ENCODE assay signal across 9 cellular contexts in genomic region chr7:74290999-74291441, GRCh38. TPM values are rescaled to one million over a fixed set of nuclear protein-coding genes. Genes with fewer than 3 reads are reported as not detected.
DNase-seq lines count a peak whose midpoint lies in the region; ATAC-seq, FAIRE-seq and TF ChIP-seq lines count a peak whose summit lies in the region.
"Had no signal": no experiment of that assay in that cellular context is flagged by ENCODE, and none has a peak within 500 bp of the region (broad histone marks: within the 10 kb centered on the region; RNA-seq: fewer than 3 reads in every experiment).

No MANE protein-coding gene starts in this region.

- intact Hi-C loops in esophagus muscularis mucosa (cut with DNase I) = loop anchor here (5.0 kb wide), 1 partner anchor 39 kb away; the partner anchor contains the start of gene RFC2

- TF ChIP-seq EP300 in esophagus muscularis mucosa (IDR thresholded peaks at IDR 0.05) = no peak

- H3K9me3 ChIP-seq in esophagus muscularis mucosa (no peaks in the 10 kb centered on the region), skeletal muscle satellite cell (replicated peaks; ENCODE audit: low read length) (no peaks in the 10 kb centered on the region)

- H3K4me1 ChIP-seq in esophagus muscularis mucosa (peaks cover 31 to 62% (median 54%) of the 10 kb centered on the region in 4 donors), skeletal muscle satellite cell (ENCODE audit: control insufficient read depth, insufficient read depth, low read length) (peaks cover 20% of the 10 kb centered on the region)

- no peak for FAIRE-seq in GM12891 (lab: Jason Lieb, UNC)

- no peak for TF ChIP-seq CTCF in esophagus muscularis mucosa (IDR thresholded peaks at IDR 0.05)

- TF ChIP-seq POLR2A in esophagus muscularis mucosa (IDR thresholded peaks at IDR 0.05; ENCODE audit: low read depth) = no peak
- TF ChIP-seq POLR2A in GM12891 (IDR thresholded peaks at IDR 0.05; ENCODE audit: low read depth, low read length) = no peak

- H3K9ac ChIP-seq in skeletal muscle satellite cell (ENCODE audit: low read depth, low read length) = peak overlapping the region; percentile 95

- peak overlapping the region in 1 of 4 donors; percentile 84 for H3K27ac ChIP-seq in esophagus muscularis mucosa (replicated peaks in 1 of 4)

- H3K4me3 ChIP-seq in esophagus muscularis mucosa (peak overlapping the region; percentile 88 to 95 (median 93)), skeletal muscle satellite cell (ENCODE audit: low read length) (peak overlapping the region; percentile 99)

- H3K27me3 ChIP-seq in esophagus muscularis mucosa (no peaks in the 10 kb centered on the region), skeletal muscle satellite cell (ENCODE audit: control insufficient read depth, insufficient read depth, low read length) (no peaks in the 10 kb centered on the region)

- peak; percentile 53 for DNase-seq in NCI-H2171 treated with DMSO at 0.1 percent for 48 hours (lab: John Stamatoyannopoulos, UW)
- no peak for DNase-seq in NCI-H2171 (lab: John Stamatoyannopoulos, UW)
- DNase-seq in NCI-H510A treated with DMSO at 0.1 percent for 48 hours (lab: John Stamatoyannopoulos, UW) = peak; percentile 65
- no peak for DNase-seq in esophagus muscularis mucosa (ENCODE audit: extremely low spot score)
- no peak for DNase-seq in GM19238 (ENCODE audit: insufficient read length, low spot score)
- no peak for DNase-seq in GM12891 (ENCODE audit: insufficient read length, low spot score)
- DNase-seq: activated naive CD4-positive, alpha-beta T cell had no signal

- H3K4me2 ChIP-seq in skeletal muscle satellite cell (ENCODE audit: low read length) = peak overlapping the region; percentile 99

- H3K36me3 ChIP-seq in esophagus muscularis mucosa (no peaks in the 10 kb centered on the region), skeletal muscle satellite cell (ENCODE audit: insufficient read depth, low read length) (no peaks in the 10 kb centered on the region)

- no peak for ATAC-seq in GM21381 (IDR thresholded peaks at IDR 0.05; ENCODE audit: unreplicated experiment)

- WGBS in esophagus muscularis mucosa = 64% methylated on average over 10 of the region's 10 CpGs

TF ChIP-seq in GM12891, 5 proteins besides CTCF, POLR2A, EP300 and RAD21:
- TF ChIP-seq TAF1 (IDR thresholded peaks at IDR 0.05; ENCODE audit: low read depth, low read length) = no peak
- TF ChIP-seq SPI1 (IDR thresholded peaks at IDR 0.05; ENCODE audit: low read depth, low read length) = no peak
- no peak for TF ChIP-seq PAX5 (IDR thresholded peaks at IDR 0.05; ENCODE audit: insufficient read depth, low read length, severe bottlenecking)
- TF ChIP-seq POLR2AphosphoS5 (IDR thresholded peaks at IDR 0.05; ENCODE audit: low read depth, low read length) = no peak
- TF ChIP-seq POU2F2 (IDR thresholded peaks at IDR 0.05; ENCODE audit: low read depth, low read length) = no peak

RNA-seq across cellular contexts. Expression of gene CLIP2, which starts 1.8 kb away (rescaled TPM):
- 10 to 100 TPM; 25.5 to 44.3 (median 37.1) TPM for total RNA-seq in esophagus muscularis mucosa
- total RNA-seq in skeletal muscle satellite cell (2012; rRNA removed) = 34.7 and 45.9 TPM in 2 replicates
- polyA plus RNA-seq in GM12891 (2012; ENCODE audit: low read depth, missing spikeins) = 28.8 TPM

RNA-seq across cellular contexts. Expression of gene RFC2, which starts 36.8 kb away (rescaled TPM):
- total RNA-seq in esophagus muscularis mucosa = 10 to 100 TPM in 3 of 4 donors, 1 to 10 TPM in 1; 7.5 to 18.7 (median 14.9) TPM
- 23.6 and 26.6 TPM in 2 replicates for total RNA-seq in skeletal muscle satellite cell (2012; rRNA removed)
- polyA plus RNA-seq in GM12891 (2012; ENCODE audit: low read depth, missing spikeins) = 41.1 TPM

Comparison
In these comparisons a context has a peak if more than half of its experiments do, and no peak if none do; other contexts are left out.
1. DNase-seq: peak in NCI-H2171 treated with DMSO at 0.1 percent for 48 hours (single experiment) and NCI-H510A treated with DMSO at 0.1 percent for 48 hours (single experiment); none in NCI-H2171 (single experiment), esophagus muscularis mucosa (single experiment), GM19238 (single experiment) and GM12891 (single experiment).